ENCODE assay signal across 16 cellular contexts in genomic region chr10:120156614-120157274, GRCh38.
"Had no signal": no experiment of that assay in that cellular context is flagged by ENCODE, and none has a peak within 500 bp of the region (broad histone marks: within the 10 kb centered on the region; RNA-seq: fewer than 3 reads in every experiment).

No MANE protein-coding gene starts in this region.

- DNase-seq: dorsolateral prefrontal cortex; effector CD4-positive, alpha-beta T cell; head of caudate nucleus; left ventricle myocardium superior; lower lobe of right lung; natural killer cell; occipital lobe; ovary; posterior cingulate gyrus; psoas muscle; right cardiac atrium; spleen; stimulated activated CD4-positive, alpha-beta T cell treated with anti-CD3 and anti-CD28 coated beads, Interleukin-4, amount 100 ng/mL, for 4 hours; stimulated activated naive CD8-positive, alpha-beta T cell treated with anti-CD3 and anti-CD28 coated beads, Interleukin-15, Interleukin-2, amounts not matched to agents 100 U/mL and 50 U/mL, for 24 hours; substantia nigra had no signal

- ATAC-seq: left ventricle myocardium superior; lower lobe of right lung; natural killer cell; psoas muscle; right cardiac atrium; stimulated activated memory B cell treated with anti-CD40 and anti-IgM and Interleukin-4, amounts not matched to agents 10 μg/mL and 1 μg/mL and 100 μg/mL, for 72 hours; stimulated activated naive CD8-positive, alpha-beta T cell treated with anti-CD3 and anti-CD28 coated beads, Interleukin-15, Interleukin-2, amounts not matched to agents 100 U/mL and 50 U/mL, for 24 hours had no signal
